Comparison of ENCODE assay signal across 28 cellular contexts in the genomic region with DNA sequence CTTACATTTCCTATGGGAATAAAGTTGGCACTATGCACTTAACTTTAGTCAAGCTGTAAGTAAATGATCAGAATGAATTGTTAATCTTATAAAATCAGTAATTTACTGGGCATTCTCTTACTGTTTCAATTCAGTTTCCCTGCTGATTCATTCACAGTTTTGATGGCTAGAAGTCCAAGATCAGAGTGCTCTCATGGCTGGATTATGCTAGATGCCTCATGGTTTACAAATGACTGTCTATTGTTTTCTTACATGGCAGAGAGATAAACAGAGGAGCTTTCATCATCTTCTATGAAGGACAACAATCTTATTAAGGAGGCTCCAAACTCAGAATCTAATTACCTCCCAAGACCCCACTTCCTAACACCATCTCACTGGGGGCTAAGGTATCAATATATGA.
"Had no signal": no experiment of that assay in that cellular context is flagged by ENCODE, and none has a peak within 500 bp of the region (broad histone marks: within the 10 kb centered on the region; RNA-seq: fewer than 3 reads in every experiment).

No MANE protein-coding gene starts in this region.

- H3K4me1 ChIP-seq: body of pancreas, colonic mucosa, left ventricle myocardium inferior, prostate gland, sigmoid colon, stomach, suprapubic skin, tibial artery, upper lobe of right lung had no signal

- H3K36me3 Mint-ChIP-seq: activated CD8-positive, alpha-beta memory T cell treated with anti-CD3 and anti-CD28 coated beads, Interleukin-2, amount 10 ng/mL, durations not matched to agents 7 days and 5 days; activated naive CD4-positive, alpha-beta T cell treated with anti-CD3 and anti-CD28 coated beads, Interleukin-2, amount 50 U/mL, for 72 hours; stimulated activated naive B cell treated with anti-CD40 and anti-IgM and Interleukin-4, amounts not matched to agents 10 μg/mL and 1 μg/mL and 100 μg/mL, for 72 hours had no signal

- H3K36me3 ChIP-seq: colonic mucosa, left ventricle myocardium inferior, ovary, prostate gland, sigmoid colon, stomach, suprapubic skin, tibial artery, upper lobe of right lung had no signal

- H3K27ac ChIP-seq: body of pancreas, colonic mucosa, left ventricle myocardium inferior, ovary, prostate gland, sigmoid colon, stomach, suprapubic skin, tibial artery, upper lobe of right lung had no signal

- H3K27me3 Mint-ChIP-seq: stimulated activated naive B cell treated with anti-CD40 and anti-IgM and Interleukin-4, amounts not matched to agents 10 μg/mL and 1 μg/mL and 100 μg/mL, for 72 hours had no signal

- ATAC-seq: activated CD8-positive, alpha-beta memory T cell treated with anti-CD3 and anti-CD28 coated beads, Interleukin-2, amount 10 ng/mL, durations not matched to agents 7 days and 5 days; activated CD8-positive, alpha-beta T cell treated with anti-CD3 and anti-CD28 coated beads, Interleukin-2, amount 10 ng/mL, durations not matched to agents 7 days and 5 days; activated naive CD4-positive, alpha-beta T cell treated with anti-CD3 and anti-CD28 coated beads, Interleukin-2, amount 50 U/mL, for 72 hours; activated T-cell treated with anti-CD3 and anti-CD28 coated beads, Interleukin-2, amount 50 U/mL, for 72 hours; body of pancreas; stimulated activated naive B cell treated with anti-CD40 and anti-IgM and Interleukin-4, amounts not matched to agents 10 μg/mL and 1 μg/mL and 100 μg/mL, for 72 hours; upper lobe of right lung had no signal

- H3K27ac Mint-ChIP-seq: activated CD8-positive, alpha-beta memory T cell treated with anti-CD3 and anti-CD28 coated beads, Interleukin-2, amount 10 ng/mL, durations not matched to agents 7 days and 5 days; activated CD8-positive, alpha-beta T cell treated with anti-CD3 and anti-CD28 coated beads, Interleukin-2, amount 10 ng/mL, durations not matched to agents 7 days and 5 days; activated naive CD4-positive, alpha-beta T cell treated with anti-CD3 and anti-CD28 coated beads, Interleukin-2, amount 50 U/mL, for 72 hours; activated T-cell treated with anti-CD3 and anti-CD28 coated beads, Interleukin-2, amount 50 U/mL, for 72 hours; nephron progenitor cell; stimulated activated naive B cell treated with anti-CD40 and anti-IgM and Interleukin-4, amounts not matched to agents 10 μg/mL and 1 μg/mL and 100 μg/mL, for 72 hours had no signal

- H3K4me1 Mint-ChIP-seq: activated CD8-positive, alpha-beta memory T cell treated with anti-CD3 and anti-CD28 coated beads, Interleukin-2, amount 10 ng/mL, durations not matched to agents 7 days and 5 days; nephron progenitor cell; stimulated activated naive B cell treated with anti-CD40 and anti-IgM and Interleukin-4, amounts not matched to agents 10 μg/mL and 1 μg/mL and 100 μg/mL, for 72 hours had no signal

- H3K27me3 ChIP-seq: body of pancreas, colonic mucosa, ovary, sigmoid colon, stomach, suprapubic skin, tibial artery, upper lobe of right lung had no signal

- H3K9me3 Mint-ChIP-seq: activated naive CD4-positive, alpha-beta T cell treated with anti-CD3 and anti-CD28 coated beads, Interleukin-2, amount 50 U/mL, for 72 hours; nephron progenitor cell had no signal

- H3K4me3 ChIP-seq: body of pancreas, colonic mucosa, left ventricle myocardium inferior, lung, ovary, prostate gland, sigmoid colon, smooth muscle cell, stomach, suprapubic skin, tibial artery, upper lobe of right lung had no signal

- DNase-seq: activated CD4-positive, alpha-beta T cell treated with anti-CD3 and anti-CD28 coated beads, Interleukin-2, amount 50 U/mL, for 1 hour; activated CD4-positive, CD25-positive, alpha-beta regulatory T cell treated with anti-CD3 and anti-CD28 coated beads, Interleukin-2, amount 50 U/mL, for 72 hours; activated CD8-positive, alpha-beta memory T cell treated with anti-CD3 and anti-CD28 coated beads, Interleukin-2, amount 10 ng/mL, durations not matched to agents 7 days and 5 days; activated CD8-positive, alpha-beta T cell treated with anti-CD3 and anti-CD28 coated beads, Interleukin-2, amount 10 ng/mL, durations not matched to agents 7 days and 5 days; activated naive CD4-positive, alpha-beta T cell; activated T-cell treated with anti-CD3 and anti-CD28 coated beads, Interleukin-2, amount 50 U/mL, for 72 hours; aorta; body of pancreas; colonic mucosa; effector memory CD4-positive, alpha-beta T cell; glutamatergic neuron; islet precursor cell; left ventricle myocardium inferior; nephron progenitor cell; ovary; sigmoid colon; stimulated activated CD4-positive, alpha-beta T cell treated with anti-CD3 and anti-CD28 coated beads, Interleukin-15, amount 100 ng/mL, for 24 hours; stimulated activated CD4-positive, alpha-beta T cell treated with anti-CD3 and anti-CD28 coated beads, Interleukin-2, amount 100 ng/mL, for 24 hours; stimulated activated naive B cell treated with anti-CD40 and anti-IgM and Interleukin-4, amounts not matched to agents 10 μg/mL and 1 μg/mL and 100 μg/mL, for 72 hours; stomach; T-helper 2 cell; tibial artery; upper lobe of right lung had no signal

- H3K4me2 ChIP-seq: smooth muscle cell had no signal

- H3K9me3 ChIP-seq: body of pancreas, colonic mucosa, ovary, prostate gland, sigmoid colon, stomach, suprapubic skin, tibial artery, upper lobe of right lung had no signal

- H3K4me3 Mint-ChIP-seq: activated CD8-positive, alpha-beta memory T cell treated with anti-CD3 and anti-CD28 coated beads, Interleukin-2, amount 10 ng/mL, durations not matched to agents 7 days and 5 days; activated CD8-positive, alpha-beta T cell treated with anti-CD3 and anti-CD28 coated beads, Interleukin-2, amount 10 ng/mL, durations not matched to agents 7 days and 5 days; activated T-cell treated with anti-CD3 and anti-CD28 coated beads, Interleukin-2, amount 50 U/mL, for 72 hours; nephron progenitor cell; stimulated activated naive B cell treated with anti-CD40 and anti-IgM and Interleukin-4, amounts not matched to agents 10 μg/mL and 1 μg/mL and 100 μg/mL, for 72 hours had no signal
